In the genomic region with DNA sequence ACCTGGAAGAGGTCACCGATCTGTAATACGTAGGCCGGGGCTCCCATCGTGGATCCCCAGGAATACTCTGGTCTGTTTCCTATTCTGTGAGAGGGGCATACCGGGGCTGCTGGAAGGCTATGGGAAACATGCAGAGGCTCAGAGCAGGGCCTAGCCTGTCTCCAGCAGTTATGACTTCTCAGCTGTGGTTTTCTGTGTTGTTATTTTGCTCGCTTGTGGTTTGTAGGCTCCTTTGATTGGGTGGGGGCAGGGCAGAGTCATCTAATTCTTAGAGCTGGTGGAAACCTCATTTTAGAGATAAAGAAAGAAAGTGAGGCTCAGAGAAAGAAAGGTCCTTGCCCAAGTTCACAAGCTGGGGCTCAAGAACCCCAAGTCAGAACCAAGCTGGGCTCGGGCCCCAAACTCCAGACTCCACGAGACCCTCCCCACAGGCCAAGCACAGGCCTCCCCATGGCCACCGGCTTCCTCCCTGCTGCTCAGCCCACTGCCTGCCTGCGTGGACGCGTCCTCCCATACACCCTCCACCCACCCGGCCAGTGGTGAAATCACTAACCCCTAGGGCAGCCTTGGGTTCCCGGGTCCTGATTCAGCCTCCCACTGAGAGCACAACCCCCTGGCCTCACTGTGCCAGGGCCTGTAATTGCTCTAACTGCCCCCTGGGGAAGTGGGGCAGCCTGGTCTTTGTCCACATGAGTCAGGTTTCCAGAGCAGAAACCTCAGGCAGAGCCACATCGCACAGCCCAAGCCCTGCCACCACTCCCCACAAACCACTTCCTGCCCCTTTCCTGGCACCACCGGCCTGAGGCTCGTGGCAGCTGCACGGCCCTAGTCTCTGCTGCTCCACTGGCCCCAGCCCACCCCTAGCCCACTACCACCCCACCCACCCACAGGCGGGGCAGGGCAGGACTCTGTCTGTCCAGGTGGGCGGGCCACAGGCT, we compare ENCODE assay signal across 1 cellular context.
A peak's percentile ranks its signal among the peaks of the same experiment; 100 is the strongest.
TF ChIP-seq lines count a peak whose summit lies in the region.

No MANE protein-coding gene starts in this region.

TF ChIP-seq in SK-N-SH, 30 proteins besides CTCF, POLR2A, EP300 and RAD21 (continued from another document):
- TF ChIP-seq, protein P1, sequence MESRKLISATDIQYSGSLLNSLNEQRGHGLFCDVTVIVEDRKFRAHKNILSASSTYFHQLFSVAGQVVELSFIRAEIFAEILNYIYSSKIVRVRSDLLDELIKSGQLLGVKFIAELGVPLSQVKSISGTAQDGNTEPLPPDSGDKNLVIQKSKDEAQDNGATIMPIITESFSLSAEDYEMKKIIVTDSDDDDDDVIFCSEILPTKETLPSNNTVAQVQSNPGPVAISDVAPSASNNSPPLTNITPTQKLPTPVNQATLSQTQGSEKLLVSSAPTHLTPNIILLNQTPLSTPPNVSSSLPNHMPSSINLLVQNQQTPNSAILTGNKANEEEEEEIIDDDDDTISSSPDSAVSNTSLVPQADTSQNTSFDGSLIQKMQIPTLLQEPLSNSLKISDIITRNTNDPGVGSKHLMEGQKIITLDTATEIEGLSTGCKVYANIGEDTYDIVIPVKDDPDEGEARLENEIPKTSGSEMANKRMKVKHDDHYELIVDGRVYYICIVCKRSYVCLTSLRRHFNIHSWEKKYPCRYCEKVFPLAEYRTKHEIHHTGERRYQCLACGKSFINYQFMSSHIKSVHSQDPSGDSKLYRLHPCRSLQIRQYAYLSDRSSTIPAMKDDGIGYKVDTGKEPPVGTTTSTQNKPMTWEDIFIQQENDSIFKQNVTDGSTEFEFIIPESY (IDR thresholded peaks at IDR 0.05; ENCODE audit: borderline replicate concordance, low read depth), result peak; percentile 59; the same call in 1 of the 2 replicates
- TF ChIP-seq, protein P2, sequence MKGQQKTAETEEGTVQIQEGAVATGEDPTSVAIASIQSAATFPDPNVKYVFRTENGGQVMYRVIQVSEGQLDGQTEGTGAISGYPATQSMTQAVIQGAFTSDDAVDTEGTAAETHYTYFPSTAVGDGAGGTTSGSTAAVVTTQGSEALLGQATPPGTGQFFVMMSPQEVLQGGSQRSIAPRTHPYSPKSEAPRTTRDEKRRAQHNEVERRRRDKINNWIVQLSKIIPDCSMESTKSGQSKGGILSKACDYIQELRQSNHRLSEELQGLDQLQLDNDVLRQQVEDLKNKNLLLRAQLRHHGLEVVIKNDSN (IDR thresholded peaks at IDR 0.05; ENCODE audit: borderline replicate concordance, low read depth), result 0 out of 2 replicates have a peak, but pooled peaks have one; percentile 29
- TF ChIP-seq, protein P3, sequence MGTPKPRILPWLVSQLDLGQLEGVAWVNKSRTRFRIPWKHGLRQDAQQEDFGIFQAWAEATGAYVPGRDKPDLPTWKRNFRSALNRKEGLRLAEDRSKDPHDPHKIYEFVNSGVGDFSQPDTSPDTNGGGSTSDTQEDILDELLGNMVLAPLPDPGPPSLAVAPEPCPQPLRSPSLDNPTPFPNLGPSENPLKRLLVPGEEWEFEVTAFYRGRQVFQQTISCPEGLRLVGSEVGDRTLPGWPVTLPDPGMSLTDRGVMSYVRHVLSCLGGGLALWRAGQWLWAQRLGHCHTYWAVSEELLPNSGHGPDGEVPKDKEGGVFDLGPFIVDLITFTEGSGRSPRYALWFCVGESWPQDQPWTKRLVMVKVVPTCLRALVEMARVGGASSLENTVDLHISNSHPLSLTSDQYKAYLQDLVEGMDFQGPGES (IDR thresholded peaks at IDR 0.05; ENCODE audit: low read depth, low read length), result no peak
- TF ChIP-seq, protein P4, sequence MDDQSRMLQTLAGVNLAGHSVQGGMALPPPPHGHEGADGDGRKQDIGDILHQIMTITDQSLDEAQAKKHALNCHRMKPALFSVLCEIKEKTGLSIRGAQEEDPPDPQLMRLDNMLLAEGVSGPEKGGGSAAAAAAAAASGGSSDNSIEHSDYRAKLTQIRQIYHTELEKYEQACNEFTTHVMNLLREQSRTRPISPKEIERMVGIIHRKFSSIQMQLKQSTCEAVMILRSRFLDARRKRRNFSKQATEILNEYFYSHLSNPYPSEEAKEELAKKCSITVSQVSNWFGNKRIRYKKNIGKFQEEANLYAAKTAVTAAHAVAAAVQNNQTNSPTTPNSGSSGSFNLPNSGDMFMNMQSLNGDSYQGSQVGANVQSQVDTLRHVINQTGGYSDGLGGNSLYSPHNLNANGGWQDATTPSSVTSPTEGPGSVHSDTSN (IDR thresholded peaks at IDR 0.05), result peak; percentile 90
- no peak for TF ChIP-seq MEF2A (IDR thresholded peaks at IDR 0.05; ENCODE audit: borderline replicate concordance, low read depth)
- peak; percentile 95 for TF ChIP-seq TCF12 (IDR thresholded peaks at IDR 0.05)
- TF ChIP-seq TEAD4 (IDR thresholded peaks at IDR 0.05; ENCODE audit: borderline replicate concordance, insufficient read depth), result peak; percentile 86
- peak; percentile 62; the same call in 1 of the 2 replicates for TF ChIP-seq FOXM1 (IDR thresholded peaks at IDR 0.05; ENCODE audit: low read depth)
- TF ChIP-seq GATA2 (CRISPR knock-in tag; IDR thresholded peaks at IDR 0.05), result no peak
- TF ChIP-seq JUND (IDR thresholded peaks at IDR 0.05), result peak; percentile 75
- 0 out of 2 replicates have a peak, but pooled peaks have one; percentile 27 for TF ChIP-seq RCOR1 (IDR thresholded peaks at IDR 0.05; ENCODE audit: low read length)
- TF ChIP-seq, protein P5, sequence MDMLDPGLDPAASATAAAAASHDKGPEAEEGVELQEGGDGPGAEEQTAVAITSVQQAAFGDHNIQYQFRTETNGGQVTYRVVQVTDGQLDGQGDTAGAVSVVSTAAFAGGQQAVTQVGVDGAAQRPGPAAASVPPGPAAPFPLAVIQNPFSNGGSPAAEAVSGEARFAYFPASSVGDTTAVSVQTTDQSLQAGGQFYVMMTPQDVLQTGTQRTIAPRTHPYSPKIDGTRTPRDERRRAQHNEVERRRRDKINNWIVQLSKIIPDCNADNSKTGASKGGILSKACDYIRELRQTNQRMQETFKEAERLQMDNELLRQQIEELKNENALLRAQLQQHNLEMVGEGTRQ (IDR thresholded peaks at IDR 0.05; ENCODE audit: borderline replicate concordance, low read depth, low read length), result no peak
